1 cellular context compared by ENCODE assay signal in the genomic region with DNA sequence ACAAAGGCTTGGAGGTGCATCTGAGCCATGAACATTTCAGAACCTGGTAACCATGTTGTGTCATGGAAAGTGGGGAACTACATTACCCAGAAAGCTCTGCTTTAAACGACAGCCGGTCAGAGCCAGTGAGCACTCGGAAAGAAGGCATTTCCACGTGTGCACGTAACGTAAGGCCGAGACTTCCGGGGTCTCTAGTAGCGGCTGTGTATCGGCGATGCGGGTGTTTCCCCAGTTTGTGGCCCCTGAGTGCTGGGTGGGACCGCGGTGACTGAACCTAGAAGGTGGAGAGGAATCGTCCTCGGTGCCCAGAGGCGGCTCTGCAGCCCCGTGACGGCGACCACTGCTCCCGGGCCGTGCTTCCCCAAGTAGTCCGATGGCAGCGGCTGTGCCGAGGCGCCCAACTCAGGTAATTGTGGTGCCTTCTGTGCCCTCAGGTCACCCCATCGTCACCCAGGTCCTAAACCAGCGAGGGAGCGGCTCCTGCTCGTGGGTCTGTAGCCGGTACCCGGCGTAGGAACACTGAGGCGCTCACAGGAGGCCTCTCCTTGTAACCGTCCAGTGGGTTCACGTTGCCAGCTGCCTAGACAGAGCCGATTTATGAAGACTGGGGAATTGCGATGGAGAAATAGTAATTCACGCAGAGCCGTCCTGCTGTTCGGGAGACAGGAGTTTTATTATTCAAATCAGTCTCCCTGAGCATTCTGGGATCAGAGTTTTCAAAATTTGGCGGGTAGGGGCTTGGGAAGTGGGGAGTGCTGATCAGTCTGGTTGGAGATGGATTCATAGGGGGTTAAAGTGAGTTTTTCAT.
TF ChIP-seq lines count a peak whose summit lies in the region.
"Not testable (repeated sequence)": the region's sequence is repeated elsewhere in the genome, so short reads cannot be mapped to it uniquely, and the experiment has no call there.

Gene ZNF587, plus strand, starts transcription at position 194 of the 808 bp plus-strand sequence. Its CDS starts 180 bp downstream, at position 374.

TF ChIP-seq in HepG2, 621 proteins besides CTCF, POLR2A, EP300 and RAD21 (continued from another document and continues in another):
- TF ChIP-seq, protein P1, sequence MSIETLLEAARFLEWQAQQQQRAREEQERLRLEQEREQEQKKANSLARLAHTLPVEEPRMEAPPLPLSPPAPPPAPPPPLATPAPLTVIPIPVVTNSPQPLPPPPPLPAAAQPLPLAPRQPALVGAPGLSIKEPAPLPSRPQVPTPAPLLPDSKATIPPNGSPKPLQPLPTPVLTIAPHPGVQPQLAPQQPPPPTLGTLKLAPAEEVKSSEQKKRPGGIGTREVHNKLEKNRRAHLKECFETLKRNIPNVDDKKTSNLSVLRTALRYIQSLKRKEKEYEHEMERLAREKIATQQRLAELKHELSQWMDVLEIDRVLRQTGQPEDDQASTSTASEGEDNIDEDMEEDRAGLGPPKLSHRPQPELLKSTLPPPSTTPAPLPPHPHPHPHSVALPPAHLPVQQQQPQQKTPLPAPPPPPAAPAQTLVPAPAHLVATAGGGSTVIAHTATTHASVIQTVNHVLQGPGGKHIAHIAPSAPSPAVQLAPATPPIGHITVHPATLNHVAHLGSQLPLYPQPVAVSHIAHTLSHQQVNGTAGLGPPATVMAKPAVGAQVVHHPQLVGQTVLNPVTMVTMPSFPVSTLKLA (IDR thresholded peaks at IDR 0.05) = peak; percentile 57
- peak; percentile 77 for TF ChIP-seq ARID4A (CRISPR knock-in tag; IDR thresholded peaks at IDR 0.05; ENCODE audit: borderline replicate concordance)
- peak; percentile 41; the same call in 1 of the 2 replicates for TF ChIP-seq MXD1 (CRISPR knock-in tag; IDR thresholded peaks at IDR 0.05)
- 0 out of 2 replicates have a peak, but pooled peaks have one; percentile 28 for TF ChIP-seq ZBTB38 (CRISPR knock-in tag; IDR thresholded peaks at IDR 0.05)
- peak; percentile 81 for TF ChIP-seq AGO2 (optimal IDR thresholded peaks at IDR 0.05; ENCODE audit: low read depth, low read length)
- TF ChIP-seq GABPA (IDR thresholded peaks at IDR 0.05; ENCODE audit: low read depth, low read length) = peak; percentile 73
- TF ChIP-seq GABPA (CRISPR knock-in tag; IDR thresholded peaks at IDR 0.05; ENCODE audit: low read depth) = peak; percentile 93
- TF ChIP-seq HNF1B (CRISPR knock-in tag; IDR thresholded peaks at IDR 0.05) = peak; percentile 62
- TF ChIP-seq ZNF644 (CRISPR knock-in tag; IDR thresholded peaks at IDR 0.05; ENCODE audit: low read depth) = peak; percentile 62; the same call in 1 of the 2 replicates
- 0 out of 2 replicates have a peak, but pooled peaks have one; percentile 18 for TF ChIP-seq GATAD2A (CRISPR knock-in tag; IDR thresholded peaks at IDR 0.05)
- peak; percentile 86 for TF ChIP-seq SAP130 (CRISPR knock-in tag; IDR thresholded peaks at IDR 0.05; ENCODE audit: low read depth)
- TF ChIP-seq ZNF598 (CRISPR knock-in tag; IDR thresholded peaks at IDR 0.05; ENCODE audit: borderline replicate concordance) = peak; percentile 60; the same call in 1 of the 2 replicates
- TF ChIP-seq CREM (IDR thresholded peaks at IDR 0.05) = peak; percentile 93
- TF ChIP-seq CREM (CRISPR knock-in tag; IDR thresholded peaks at IDR 0.05) = not testable (repeated sequence)
- 0 out of 2 replicates have a peak, but pooled peaks have one; percentile 41 for TF ChIP-seq POGZ (CRISPR knock-in tag; IDR thresholded peaks at IDR 0.05)
- peak; percentile 60 for TF ChIP-seq ZFY (CRISPR knock-in tag; IDR thresholded peaks at IDR 0.05)
- TF ChIP-seq CEBPG (CRISPR knock-in tag; IDR thresholded peaks at IDR 0.05) = peak; percentile 17; the same call in 1 of the 2 replicates
- TF ChIP-seq AKAP8 (CRISPR knock-in tag; IDR thresholded peaks at IDR 0.05) = 0 out of 2 replicates have a peak, but pooled peaks have one; percentile 47
- TF ChIP-seq, protein P2, sequence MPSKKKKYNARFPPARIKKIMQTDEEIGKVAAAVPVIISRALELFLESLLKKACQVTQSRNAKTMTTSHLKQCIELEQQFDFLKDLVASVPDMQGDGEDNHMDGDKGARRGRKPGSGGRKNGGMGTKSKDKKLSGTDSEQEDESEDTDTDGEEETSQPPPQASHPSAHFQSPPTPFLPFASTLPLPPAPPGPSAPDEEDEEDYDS (CRISPR knock-in tag; IDR thresholded peaks at IDR 0.05) = peak; percentile 31; the same call in 1 of the 2 replicates
- TF ChIP-seq FOXA3 (CRISPR knock-in tag; IDR thresholded peaks at IDR 0.05) = 0 out of 2 replicates have a peak, but pooled peaks have one; percentile 10
- TF ChIP-seq YEATS4 (CRISPR knock-in tag; IDR thresholded peaks at IDR 0.05; ENCODE audit: borderline replicate concordance) = peak; percentile 45
- TF ChIP-seq, protein P3, sequence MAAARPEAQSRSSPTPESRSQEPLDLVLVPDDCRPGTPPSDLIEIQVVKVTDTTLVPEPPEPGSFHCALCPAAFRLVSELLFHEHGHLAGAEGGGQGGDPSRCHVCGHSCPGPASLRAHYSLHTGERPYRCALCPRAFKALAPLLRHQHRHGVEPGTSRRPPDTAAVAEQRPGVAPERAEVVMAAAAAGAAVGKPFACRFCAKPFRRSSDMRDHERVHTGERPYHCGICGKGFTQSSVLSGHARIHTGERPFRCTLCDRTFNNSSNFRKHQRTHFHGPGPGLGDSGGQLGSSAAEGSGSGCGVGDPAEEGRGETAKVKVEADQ (CRISPR knock-in tag; IDR thresholded peaks at IDR 0.05; ENCODE audit: borderline replicate concordance) = 0 out of 2 replicates have a peak, but pooled peaks have one; percentile 30
- peak; percentile 60; the same call in 1 of the 2 replicates for TF ChIP-seq IRF2 (CRISPR knock-in tag; IDR thresholded peaks at IDR 0.05)
- peak; percentile 50 for TF ChIP-seq TFDP2 (CRISPR knock-in tag; IDR thresholded peaks at IDR 0.05)
- peak; percentile 71 for TF ChIP-seq CREB1 (IDR thresholded peaks at IDR 0.05)
- TF ChIP-seq CREB1 (CRISPR knock-in tag; IDR thresholded peaks at IDR 0.05) = peak; percentile 91
- peak; percentile 44; the same call in 1 of the 2 replicates for TF ChIP-seq RXRA (CRISPR knock-in tag; IDR thresholded peaks at IDR 0.05)
- TF ChIP-seq NFYC (CRISPR knock-in tag; IDR thresholded peaks at IDR 0.05) = peak; percentile 92
- peak; percentile 54; the same call in 1 of the 2 replicates for TF ChIP-seq ELF3 (CRISPR knock-in tag; IDR thresholded peaks at IDR 0.05)
- TF ChIP-seq, protein P4, sequence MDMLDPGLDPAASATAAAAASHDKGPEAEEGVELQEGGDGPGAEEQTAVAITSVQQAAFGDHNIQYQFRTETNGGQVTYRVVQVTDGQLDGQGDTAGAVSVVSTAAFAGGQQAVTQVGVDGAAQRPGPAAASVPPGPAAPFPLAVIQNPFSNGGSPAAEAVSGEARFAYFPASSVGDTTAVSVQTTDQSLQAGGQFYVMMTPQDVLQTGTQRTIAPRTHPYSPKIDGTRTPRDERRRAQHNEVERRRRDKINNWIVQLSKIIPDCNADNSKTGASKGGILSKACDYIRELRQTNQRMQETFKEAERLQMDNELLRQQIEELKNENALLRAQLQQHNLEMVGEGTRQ (IDR thresholded peaks at IDR 0.05; ENCODE audit: low read depth, low read length) = not testable (repeated sequence)
- TF ChIP-seq, protein P4 (CRISPR knock-in tag; IDR thresholded peaks at IDR 0.05; ENCODE audit: borderline replicate concordance) = 0 out of 2 replicates have a peak, but pooled peaks have one; percentile 23
- TF ChIP-seq ASH2L (IDR thresholded peaks at IDR 0.05; ENCODE audit: insufficient read length, low read depth, low read length) = peak; percentile 24
